Comparison of ENCODE assay signal across 27 cellular contexts in genomic region chr18:80075940-80076339, GRCh38. TPM values are rescaled to one million over a fixed set of nuclear protein-coding genes. Genes with fewer than 3 reads are reported as not detected.
DNase-seq lines count a peak whose midpoint lies in the region; ATAC-seq, FAIRE-seq and TF ChIP-seq lines count a peak whose summit lies in the region.
"Had no signal": no experiment of that assay in that cellular context is flagged by ENCODE, and none has a peak within 500 bp of the region (broad histone marks: within the 10 kb centered on the region; RNA-seq: fewer than 3 reads in every experiment).

No MANE protein-coding gene starts in this region.

- H3K27me3 ChIP-seq in HepG2 (ENCODE audit: control insufficient read depth in 1 of 2, insufficient read depth in 2 of 2, low read length in 2 of 2) (peaks cover 0 to 26% of the 10 kb centered on the region in 2 experiments; a peak in 2 of 5 replicates), right lobe of liver (no peaks in the 10 kb centered on the region), esophagus muscularis mucosa (no peaks in the 10 kb centered on the region)
- H3K27me3 ChIP-seq in effector memory CD4-positive, alpha-beta T cell (replicated peaks; ENCODE audit: control insufficient read depth, insufficient read depth, low read length, poor library complexity, severe bottlenecking): no peaks in the 10 kb centered on the region
- H3K27me3 ChIP-seq: BLaER1 treated with 17β-estradiol and CSF1 and Interleukin-3, amounts not matched to agents 10 nM and 100 nM had no signal

- no peak for TF ChIP-seq RAD21 in HepG2 (CRISPR knock-in tag; IDR thresholded peaks at IDR 0.05)

- H2AFZ ChIP-seq in HepG2 (ENCODE audit: low read length): no peak overlapping the region

- H3K4me3 Mint-ChIP-seq in progenitor cell of endocrine pancreas (ENCODE audit: low read depth): no peak overlapping the region
- H3K4me3 Mint-ChIP-seq: B cell; CD4-positive, alpha-beta T cell; CD8-positive, alpha-beta T cell had no signal

- H3K27ac ChIP-seq in HepG2 (ENCODE audit: extremely low read length, insufficient read depth, low read length) (no peak overlapping the region), right lobe of liver (no peak overlapping the region), esophagus muscularis mucosa (replicated peaks in 1 of 4) (no peak overlapping the region)
- H3K27ac ChIP-seq in effector memory CD4-positive, alpha-beta T cell (ENCODE audit: insufficient read depth, low read length, poor library complexity, severe bottlenecking): no peak overlapping the region
- H3K27ac ChIP-seq: 22Rv1; A549; BLaER1 treated with 17β-estradiol and CSF1 and Interleukin-3, amounts not matched to agents 10 nM and 100 nM; C4-2B had no signal

- H3K36me3 ChIP-seq in HepG2 (replicated peaks in 1 of 2; ENCODE audit: control insufficient read depth in 1 of 2, insufficient read depth in 2 of 2, low read length in 2 of 2): no peaks in the 10 kb centered on the region
- no peaks in the 10 kb centered on the region for H3K36me3 ChIP-seq in right lobe of liver
- H3K36me3 ChIP-seq in esophagus muscularis mucosa: peaks cover 0 to 15% (median 3%) of the 10 kb centered on the region in 4 donors
- H3K36me3 ChIP-seq in effector memory CD4-positive, alpha-beta T cell (ENCODE audit: control insufficient read depth, insufficient read depth, low read length): no peaks in the 10 kb centered on the region
- H3K36me3 ChIP-seq: BLaER1 treated with 17β-estradiol and CSF1 and Interleukin-3, amounts not matched to agents 10 nM and 100 nM had no signal

- BruUV-seq in HepG2 (replicated peaks; lab: Mats Ljungman, UMichigan): no TSS peak

- H3K4me1 ChIP-seq in HepG2 (ENCODE audit: insufficient read depth, low read length) (no peaks in the 10 kb centered on the region), right lobe of liver (no peaks in the 10 kb centered on the region), esophagus muscularis mucosa (no peaks in the 10 kb centered on the region)
- no peaks in the 10 kb centered on the region for H3K4me1 ChIP-seq in effector memory CD4-positive, alpha-beta T cell (ENCODE audit: control insufficient read depth, insufficient read depth, low read length, poor library complexity, severe bottlenecking)
- H3K4me1 ChIP-seq: A549; BLaER1 treated with 17β-estradiol and CSF1 and Interleukin-3, amounts not matched to agents 10 nM and 100 nM; Caco-2 had no signal

- H3K9me3 Mint-ChIP-seq in progenitor cell of endocrine pancreas (ENCODE audit: low read depth): peaks cover 8% of the 10 kb centered on the region
- H3K9me3 Mint-ChIP-seq: CD4-positive, alpha-beta T cell; CD8-positive, alpha-beta T cell had no signal

- H3K27ac Mint-ChIP-seq in progenitor cell of endocrine pancreas: peak overlapping the region; percentile 45
- H3K27ac Mint-ChIP-seq: B cell; CD4-positive, alpha-beta T cell; CD8-positive, alpha-beta T cell had no signal

- POLR2A ChIA-PET in HepG2 (lab: Yijun Ruan, JAX): no interaction called here

- peak; percentile 59; the same call in 2 of the 3 replicates for ATAC-seq in HepG2
- no peak for ATAC-seq in right lobe of liver
- ATAC-seq: A549; CD8-positive, alpha-beta T cell; GM12878 had no signal

- DNase-seq in HepG2 (ENCODE audit: low spot score) (no peak), right lobe of liver (no peak), esophagus muscularis mucosa (ENCODE audit: extremely low spot score) (peak; percentile 45), progenitor cell of endocrine pancreas (ENCODE audit: low spot score, unreplicated experiment) (no peak), NCI-H446 (lab: John Stamatoyannopoulos, UW) (no peak), germinal center (ENCODE audit: low spot score) (no peak)
- DNase-seq in effector memory CD4-positive, alpha-beta T cell: no peak
- DNase-seq: AML-193; Caco-2; Calu3; CD4-positive, alpha-beta T cell; CD8-positive, alpha-beta T cell; DMS 273 treated with DMSO at 0.1 percent for 48 hours; DMS153; DMS53; DMS79; DND-41; EL; GDM1 had no signal

- no peak for TF ChIP-seq EP300 in HepG2 (IDR thresholded peaks at IDR 0.05; ENCODE audit: low read depth in 2 of 2, low read length in 2 of 2)
- TF ChIP-seq EP300 in HepG2 (CRISPR knock-in tag; IDR thresholded peaks at IDR 0.05; ENCODE audit: borderline replicate concordance): no peak
- no peak for TF ChIP-seq EP300 in esophagus muscularis mucosa (IDR thresholded peaks at IDR 0.05)

- H3K4me2 ChIP-seq in HepG2 (ENCODE audit: low read depth, low read length): no peak overlapping the region
- H3K4me2 ChIP-seq: A549; BLaER1 treated with 17β-estradiol and CSF1 and Interleukin-3, amounts not matched to agents 10 nM and 100 nM had no signal

- FAIRE-seq in HepG2 (lab: Jason Lieb, UNC): no peak
- FAIRE-seq: A549, GM12878, GM12892, GM18507 had no signal

- H3K4me1 Mint-ChIP-seq in progenitor cell of endocrine pancreas (ENCODE audit: low read depth): no peaks in the 10 kb centered on the region
- H3K4me1 Mint-ChIP-seq: B cell had no signal

- TF ChIP-seq CTCF in HepG2 (CRISPR knock-in tag; IDR thresholded peaks at IDR 0.05) (no peak), right lobe of liver (IDR thresholded peaks at IDR 0.05) (no peak), esophagus muscularis mucosa (IDR thresholded peaks at IDR 0.05) (no peak), progenitor cell of endocrine pancreas (IDR thresholded peaks at IDR 0.05; ENCODE audit: unreplicated experiment) (no peak)

- no peaks in the 10 kb centered on the region for H4K20me1 ChIP-seq in HepG2 (ENCODE audit: insufficient read depth, low read length)
- H4K20me1 ChIP-seq: BLaER1 treated with 17β-estradiol and CSF1 and Interleukin-3, amounts not matched to agents 10 nM and 100 nM had no signal

- no peaks in the 10 kb centered on the region for H3K79me2 ChIP-seq in HepG2 (ENCODE audit: insufficient read depth, low read length)

- H3K9me3 ChIP-seq in HepG2 (ENCODE audit: low read length) (no peaks in the 10 kb centered on the region), right lobe of liver (no peaks in the 10 kb centered on the region), esophagus muscularis mucosa (no peaks in the 10 kb centered on the region)
- no peaks in the 10 kb centered on the region for H3K9me3 ChIP-seq in effector memory CD4-positive, alpha-beta T cell (ENCODE audit: control insufficient read depth, low read length)
- H3K9me3 ChIP-seq: A549; BLaER1 treated with 17β-estradiol and CSF1 and Interleukin-3, amounts not matched to agents 10 nM and 100 nM; Caco-2 had no signal

- H3K27me3 Mint-ChIP-seq in progenitor cell of endocrine pancreas: no peaks in the 10 kb centered on the region
- H3K27me3 Mint-ChIP-seq: B cell; CD4-positive, alpha-beta T cell had no signal

- intact Hi-C loops in HepG2 (cut with micrococcal nuclease; ENCODE audit: unreplicated experiment) (no loop called here), right lobe of liver (cut with DNase I) (no loop called here), esophagus muscularis mucosa (cut with DNase I) (no loop called here)

- in situ Hi-C loops in HepG2 (cut with HindIII; ENCODE audit: extremely low pct_ligation_motif_present, low pct_unique_long_range_greater_than_20kb): no loop called here

- H3K4me3 ChIP-seq in HepG2 (replicated peaks in 1 of 3; ENCODE audit: insufficient read depth in 1 of 3, low read depth in 2 of 3, low read length in 3 of 3): no peak overlapping the region
- no peak overlapping the region for H3K4me3 ChIP-seq in right lobe of liver
- no peak overlapping the region for H3K4me3 ChIP-seq in esophagus muscularis mucosa
- no peak overlapping the region for H3K4me3 ChIP-seq in effector memory CD4-positive, alpha-beta T cell (ENCODE audit: insufficient read depth, low read depth, low read length, poor library complexity, severe bottlenecking)
- H3K4me3 ChIP-seq: A549; BLaER1 treated with 17β-estradiol and CSF1 and Interleukin-3, amounts not matched to agents 10 nM and 100 nM; GM12878 had no signal

- H3K36me3 Mint-ChIP-seq in progenitor cell of endocrine pancreas (ENCODE audit: insufficient read depth): peaks cover 7% of the 10 kb centered on the region
- H3K36me3 Mint-ChIP-seq: CD8-positive, alpha-beta T cell had no signal

- no peak overlapping the region for H3K9ac ChIP-seq in HepG2 (ENCODE audit: insufficient read depth, low read depth, low read length)
- H3K9ac ChIP-seq: BLaER1 treated with 17β-estradiol and CSF1 and Interleukin-3, amounts not matched to agents 10 nM and 100 nM had no signal

- WGBS in HepG2 (ENCODE audit: low lambda C conversion rate): 43% methylated on average over 7 of the region's 7 CpGs
- WGBS in right lobe of liver (ENCODE audit: insufficient coverage, low coverage, low lambda C conversion rate, missing lambda C conversion rate): no CpG with 5 or more reads among the region's 7 CpGs
- WGBS in esophagus muscularis mucosa: 98% methylated on average over 4 of the region's 7 CpGs

- no peak for TF ChIP-seq POLR2A in HepG2 (IDR thresholded peaks at IDR 0.05; ENCODE audit: insufficient read depth in 1 of 2, low read depth in 2 of 2, low read length in 2 of 2)
- TF ChIP-seq POLR2A in right lobe of liver (IDR thresholded peaks at IDR 0.05): no peak
- no peak for TF ChIP-seq POLR2A in esophagus muscularis mucosa (IDR thresholded peaks at IDR 0.05; ENCODE audit: low read depth)

- CTCF ChIA-PET in HepG2 (lab: Yijun Ruan, JAX; ENCODE audit: low intra/inter-chr PET ratio, low total read pairs): no interaction called here

RNA-seq across cellular contexts. Expression of gene ADNP2, which starts 33.1 kb away (rescaled TPM):
- 25.5 and 28.6 TPM in 2 replicates for total RNA-seq in HepG2 (2016; rRNA removed; fragmentation: Illumina TruSeq; extraction: Trizol)
- total RNA-seq in HepG2 (2016; cell fraction: cytosol; rRNA removed; fragmentation: Illumina TruSeq; extraction: Trizol; ENCODE audit: low read depth): 2.3 TPM in 2 replicates
- total RNA-seq in HepG2 (2016; cell fraction: insoluble cytoplasmic fraction; rRNA removed; fragmentation: Illumina TruSeq; extraction: Trizol): 23.8 and 24.2 TPM in 2 replicates
- 11.9 and 13.0 TPM in 2 replicates for total RNA-seq in HepG2 (2016; cell fraction: membrane; rRNA removed; fragmentation: Illumina TruSeq; extraction: Trizol)
- total RNA-seq in HepG2 (2016; cell fraction: nucleus; rRNA removed; fragmentation: Illumina TruSeq; extraction: Trizol): 17.1 and 18.2 TPM in 2 replicates
- 9.9 and 10.8 TPM in 2 replicates for polyA plus RNA-seq in HepG2 (2011; rRNA removed)
- 8.0 and 8.3 TPM in 2 replicates for polyA plus RNA-seq in HepG2 (2011; cell fraction: cytosol; rRNA removed)
- 12.3 and 13.9 TPM in 2 replicates for polyA plus RNA-seq in HepG2 (2011; cell fraction: nucleus; rRNA removed)
- polyA plus RNA-seq in HepG2 (2012): 15.1 and 15.4 TPM in 2 replicates
- polyA plus RNA-seq in HepG2 (2016; cell fraction: cytosol; fragmentation: Illumina TruSeq; extraction: Trizol; ENCODE audit: low read depth): 0.66 and 0.67 TPM in 2 replicates
- polyA plus RNA-seq in HepG2 (2016; cell fraction: insoluble cytoplasmic fraction; fragmentation: Illumina TruSeq; extraction: Trizol; ENCODE audit: low read depth): 17.6 and 18.3 TPM in 2 replicates
- 4.1 and 4.5 TPM in 2 replicates for polyA plus RNA-seq in HepG2 (2016; cell fraction: membrane; fragmentation: Illumina TruSeq; extraction: Trizol; ENCODE audit: low read depth)
- 21.2 and 21.4 TPM in 2 replicates for polyA plus RNA-seq in HepG2 (2016; cell fraction: nucleus; fragmentation: Illumina TruSeq; extraction: Trizol; ENCODE audit: insufficient read depth, low read depth)
- polyA minus RNA-seq in HepG2 (2011; rRNA and poly(A)+ RNA removed; ENCODE audit: low replicate concordance): 36.7 and 42.7 TPM in 2 replicates
- 14.4 and 15.4 TPM in 2 replicates for polyA minus RNA-seq in HepG2 (2011; cell fraction: cytosol; rRNA and poly(A)+ RNA removed)
- polyA minus RNA-seq in HepG2 (2011; cell fraction: nucleus; rRNA and poly(A)+ RNA removed): 32.1 and 32.2 TPM in 2 replicates
- total RNA-seq in right lobe of liver: 1 to 10 TPM; 4.4 to 9.9 (median 7.7) TPM
- total RNA-seq in esophagus muscularis mucosa: 10 to 100 TPM; 17.1 to 18.9 (median 17.3) TPM
- 31.8 and 33.4 TPM in 2 replicates for total RNA-seq in progenitor cell of endocrine pancreas

RNA-seq across cellular contexts. Expression of gene RBFA, which starts 41.7 kb away (rescaled TPM):
- total RNA-seq in HepG2 (2016; rRNA removed; fragmentation: Illumina TruSeq; extraction: Trizol) (42.2 and 42.4 TPM in 2 replicates), right lobe of liver (10 to 100 TPM; 12.3 to 36.6 (median 18.8) TPM), esophagus muscularis mucosa (10 to 100 TPM; 22.0 to 32.0 (median 25.6) TPM), progenitor cell of endocrine pancreas (34.2 and 34.3 TPM in 2 replicates)
- 13.9 and 16.9 TPM in 2 replicates for total RNA-seq in HepG2 (2016; cell fraction: cytosol; rRNA removed; fragmentation: Illumina TruSeq; extraction: Trizol; ENCODE audit: low read depth)
- 43.3 and 44.9 TPM in 2 replicates for total RNA-seq in HepG2 (2016; cell fraction: insoluble cytoplasmic fraction; rRNA removed; fragmentation: Illumina TruSeq; extraction: Trizol)
- total RNA-seq in HepG2 (2016; cell fraction: membrane; rRNA removed; fragmentation: Illumina TruSeq; extraction: Trizol): 22.2 and 22.8 TPM in 2 replicates
- 31.4 and 38.8 TPM in 2 replicates for total RNA-seq in HepG2 (2016; cell fraction: nucleus; rRNA removed; fragmentation: Illumina TruSeq; extraction: Trizol)
- polyA plus RNA-seq in HepG2 (2011; rRNA removed): 29.7 and 31.7 TPM in 2 replicates
- 22.0 and 22.4 TPM in 2 replicates for polyA plus RNA-seq in HepG2 (2011; cell fraction: cytosol; rRNA removed)
- polyA plus RNA-seq in HepG2 (2011; cell fraction: nucleus; rRNA removed): 40.3 and 51.2 TPM in 2 replicates
- 21.5 and 24.8 TPM in 2 replicates for polyA plus RNA-seq in HepG2 (2012)
- polyA plus RNA-seq in HepG2 (2016; cell fraction: cytosol; fragmentation: Illumina TruSeq; extraction: Trizol; ENCODE audit: low read depth): 13.2 and 15.2 TPM in 2 replicates
- 42.0 and 44.0 TPM in 2 replicates for polyA plus RNA-seq in HepG2 (2016; cell fraction: insoluble cytoplasmic fraction; fragmentation: Illumina TruSeq; extraction: Trizol; ENCODE audit: low read depth)
- polyA plus RNA-seq in HepG2 (2016; cell fraction: membrane; fragmentation: Illumina TruSeq; extraction: Trizol; ENCODE audit: low read depth): 18.4 and 18.9 TPM in 2 replicates
- 40.6 and 48.1 TPM in 2 replicates for polyA plus RNA-seq in HepG2 (2016; cell fraction: nucleus; fragmentation: Illumina TruSeq; extraction: Trizol; ENCODE audit: insufficient read depth, low read depth)
- 21.7 and 27.6 TPM in 2 replicates for polyA minus RNA-seq in HepG2 (2011; rRNA and poly(A)+ RNA removed; ENCODE audit: low replicate concordance)
- 9.1 and 9.3 TPM in 2 replicates for polyA minus RNA-seq in HepG2 (2011; cell fraction: cytosol; rRNA and poly(A)+ RNA removed)
- 71.3 and 80.8 TPM in 2 replicates for polyA minus RNA-seq in HepG2 (2011; cell fraction: nucleus; rRNA and poly(A)+ RNA removed)
